ENCODE assay signal across 9 cellular contexts in genomic region chr10:43322321-43322720, GRCh38. TPM values are rescaled to one million over a fixed set of nuclear protein-coding genes. Genes with fewer than 3 reads are reported as not detected.
DNase-seq lines count a peak whose midpoint lies in the region; ATAC-seq and TF ChIP-seq lines count a peak whose summit lies in the region.
"Had no signal": no experiment of that assay in that cellular context is flagged by ENCODE, and none has a peak within 500 bp of the region (broad histone marks: within the 10 kb centered on the region; RNA-seq: fewer than 3 reads in every experiment).

No MANE protein-coding gene starts in this region.

- peak overlapping the region; percentile 63 for H3K4me3 Mint-ChIP-seq in T-helper 17 cell

- no peak overlapping the region for H3K9ac ChIP-seq in neuronal stem cell (ENCODE audit: low read depth, low read length, poor library complexity)

- H3K27me3 ChIP-seq in ACC112 (ENCODE audit: insufficient read depth, low read length), result peaks cover 5% of the 10 kb centered on the region
- H3K27me3 ChIP-seq in heart left ventricle, result peaks cover 0 to 17% (median 7%) of the 10 kb centered on the region in 9 donors
- H3K27me3 ChIP-seq in neuronal stem cell (ENCODE audit: control insufficient read depth in 3 of 3, insufficient read depth in 3 of 3, low read depth in 1 of 3, low read length in 3 of 3), result peaks cover 0 to 8% (median 0%) of the 10 kb centered on the region in 3 experiments
- H3K27me3 ChIP-seq: SJCRH30 had no signal

- H2BK12ac ChIP-seq in neuronal stem cell (ENCODE audit: low read length), result no peak overlapping the region

- no peaks in the 10 kb centered on the region for H3K36me3 Mint-ChIP-seq in T-helper 17 cell (ENCODE audit: low read depth)

- no peaks in the 10 kb centered on the region for H3K9me3 ChIP-seq in T-helper 17 cell (ENCODE audit: control insufficient read depth, low read length, poor library complexity, severe bottlenecking)
- no peaks in the 10 kb centered on the region for H3K9me3 ChIP-seq in heart left ventricle
- H3K9me3 ChIP-seq in neuronal stem cell (replicated peaks in 1 of 2; ENCODE audit: control insufficient read depth in 2 of 2, insufficient read depth in 1 of 2, low read depth in 1 of 2, low read length in 2 of 2), result no peaks in the 10 kb centered on the region
- H3K9me3 ChIP-seq: SJCRH30 had no signal

- H3K23ac ChIP-seq in neuronal stem cell (ENCODE audit: low read depth, low read length, poor library complexity), result no peak overlapping the region

- H3K4me1 ChIP-seq in ACC112 (ENCODE audit: control insufficient read depth, insufficient read depth, low read length, unreplicated experiment), result no peaks in the 10 kb centered on the region
- peaks cover 0 to 9% (median 4%) of the 10 kb centered on the region in 12 donors for H3K4me1 ChIP-seq in heart left ventricle
- peaks cover 0 to 7% of the 10 kb centered on the region in 2 donors for H3K4me1 ChIP-seq in neuronal stem cell (ENCODE audit: control insufficient read depth in 2 of 2, insufficient read depth in 1 of 2, low read depth in 1 of 2, low read length in 2 of 2)
- H3K4me1 ChIP-seq: SJCRH30 had no signal

- no peak overlapping the region for H2BK15ac ChIP-seq in neuronal stem cell (ENCODE audit: low read length)

- intact Hi-C loops in heart left ventricle (cut with DNase I), result no loop called here
- intact Hi-C loops in lower leg skin (cut with DNase I; ENCODE audit: low total_unique reads), result no loop called here

- DNase-seq in T-helper 17 cell, result no peak
- DNase-seq in heart left ventricle, result no peak
- DNase-seq in neuronal stem cell (ENCODE audit: low spot score), result no peak
- no peak for DNase-seq in foreskin fibroblast
- no peak for DNase-seq in NCI-H82 (lab: John Stamatoyannopoulos, UW)
- no peak for DNase-seq in lower leg skin (ENCODE audit: low spot score in 2 of 2)
- DNase-seq: SJCRH30 had no signal

- WGBS in heart left ventricle, 4 donors, result 38 to 39% (median 39%) methylated on average over 13 of the region's 13 CpGs
- no CpG with 5 or more reads among the region's 13 CpGs for whole genome bisulfite sequencing in neuronal stem cell (ENCODE audit: extremely low coverage in 2 of 2, insufficient read length in 2 of 2, insufficient replicate concordance in 1 of 2), 2 donors
- 39 to 43% methylated on average over 13 of the region's 13 CpGs for WGBS in lower leg skin, 2 donors

- H3K14ac ChIP-seq in neuronal stem cell (ENCODE audit: low read length), result no peak overlapping the region

- H3K36me3 ChIP-seq in ACC112 (ENCODE audit: insufficient read depth, low read length) (no peaks in the 10 kb centered on the region), heart left ventricle (no peaks in the 10 kb centered on the region), neuronal stem cell (replicated peaks in 1 of 2; ENCODE audit: control insufficient read depth in 2 of 2, insufficient read depth in 2 of 2, low read length in 2 of 2) (no peaks in the 10 kb centered on the region)
- H3K36me3 ChIP-seq: SJCRH30 had no signal

- H4K8ac ChIP-seq in neuronal stem cell (ENCODE audit: low read depth, low read length), result no peak overlapping the region

- no peak for TF ChIP-seq POLR2A in heart left ventricle (IDR thresholded peaks at IDR 0.05)
- no peak for TF ChIP-seq POLR2A in lower leg skin (IDR thresholded peaks at IDR 0.05)

- H2AFZ ChIP-seq in ACC112 (ENCODE audit: low read length, unreplicated experiment) (no peak overlapping the region), neuronal stem cell (ENCODE audit: low read length) (peak overlapping the region; percentile 91)

- H2BK5ac ChIP-seq in neuronal stem cell (ENCODE audit: low read length), result no peak overlapping the region

- peaks cover 24% of the 10 kb centered on the region for H3K4me1 Mint-ChIP-seq in T-helper 17 cell

- H4K91ac ChIP-seq in neuronal stem cell (ENCODE audit: low read depth, low read length, poor library complexity), result no peak overlapping the region

- H3K27ac ChIP-seq in ACC112 (ENCODE audit: low read depth, low read length) (no peak overlapping the region), heart left ventricle (no peak overlapping the region), neuronal stem cell (replicated peaks; ENCODE audit: low read length) (no peak overlapping the region)
- H3K27ac ChIP-seq: SJCRH30 had no signal

- no peaks in the 10 kb centered on the region for H3K27me3 Mint-ChIP-seq in T-helper 17 cell

- TF ChIP-seq CTCF in heart left ventricle (IDR thresholded peaks at IDR 0.05), result no peak
- no peak for TF ChIP-seq CTCF in foreskin fibroblast (IDR thresholded peaks at IDR 0.05; ENCODE audit: low read depth, low read length)
- no peak for TF ChIP-seq CTCF in lower leg skin (IDR thresholded peaks at IDR 0.05)

- peak overlapping the region; percentile 26; the same call in 1 of the 2 replicates for H3K4me3 ChIP-seq in ACC112 (ENCODE audit: low read depth, low read length)
- peak overlapping the region in 10 of 12 donors; percentile 16 to 44 (median 38) for H3K4me3 ChIP-seq in heart left ventricle
- peak overlapping the region in 1 of 2 donors; percentile 66 for H3K4me3 ChIP-seq in neuronal stem cell (ENCODE audit: low read length in 2 of 2)
- H3K4me3 ChIP-seq in foreskin fibroblast (ENCODE audit: low read depth in 1 of 2, low read length in 2 of 2), result no peak overlapping the region
- H3K4me3 ChIP-seq in lower leg skin (ENCODE audit: low read depth, poor library complexity, severe bottlenecking), result no peak overlapping the region
- H3K4me3 ChIP-seq: SJCRH30 had no signal

- no peak overlapping the region for H2AK5ac ChIP-seq in neuronal stem cell (ENCODE audit: low read depth, low read length)

- ATAC-seq in T-helper 17 cell (no peak), heart left ventricle (peak in 1 of 4 donors; percentile 35), GM21619 (IDR thresholded peaks at IDR 0.05; ENCODE audit: unreplicated experiment) (no peak)

- no peak overlapping the region for H2BK120ac ChIP-seq in neuronal stem cell (ENCODE audit: low read depth, low read length)

- H3K79me1 ChIP-seq in neuronal stem cell (ENCODE audit: low read depth, low read length), result no peaks in the 10 kb centered on the region

- peak overlapping the region; percentile 58 for H3K4me2 ChIP-seq in neuronal stem cell (ENCODE audit: insufficient read depth, low read length, poor library complexity, severe bottlenecking)

- H3K4ac ChIP-seq in neuronal stem cell (ENCODE audit: low read length), result no peak overlapping the region

- peak overlapping the region; percentile 94 for H3K27ac Mint-ChIP-seq in T-helper 17 cell

- H3K18ac ChIP-seq in neuronal stem cell (ENCODE audit: low read length), result peak overlapping the region; percentile 15

- no peaks in the 10 kb centered on the region for H3K79me2 ChIP-seq in ACC112 (ENCODE audit: control insufficient read depth, insufficient read depth, low read length, unreplicated experiment)

RNA-seq across cellular contexts. Expression of gene FXYD4, which starts 49.1 kb away (rescaled TPM):
- total RNA-seq in T-helper 17 cell, result not detected
- not detected for total RNA-seq in heart left ventricle
- polyA plus RNA-seq in heart left ventricle, result under 1 TPM in 1 of 2 donors, not detected in 1; 0.14 TPM
- polyA plus RNA-seq in neuronal stem cell (2013, experiment 1 of 2), result not detected
- polyA plus RNA-seq in neuronal stem cell (2013, experiment 2 of 2), result not detected
- not detected for total RNA-seq in lower leg skin
- total RNA-seq: SJCRH30 had no signal

RNA-seq across cellular contexts. Expression of gene RASGEF1A, which starts 55.5 kb away (rescaled TPM):
- total RNA-seq in T-helper 17 cell (1 to 10 TPM; 3.1 to 3.4 TPM), heart left ventricle (1 to 10 TPM in 6 of 9 donors, under 1 TPM in 3; 0.49 to 5.1 (median 1.4) TPM), lower leg skin (1 to 10 TPM in 3 of 4 donors, under 1 TPM in 1; 0.15 to 3.3 (median 1.6) TPM)
- polyA plus RNA-seq in heart left ventricle, result under 1 TPM; 0.14 to 0.42 TPM
- 3.5 TPM for polyA plus RNA-seq in neuronal stem cell (2013, experiment 1 of 2)
- 3.6 TPM for polyA plus RNA-seq in neuronal stem cell (2013, experiment 2 of 2)
- total RNA-seq: SJCRH30 had no signal

Comparison
In these comparisons a context has a peak if more than half of its experiments do, and no peak if none do; other contexts are left out.
1. H3K4me3 ChIP-seq: peak in ACC112 (single experiment) and heart left ventricle (10 of 12); none in foreskin fibroblast (0 of 2) and lower leg skin (single experiment).